15 cellular contexts compared by ENCODE assay signal in the genomic region with DNA sequence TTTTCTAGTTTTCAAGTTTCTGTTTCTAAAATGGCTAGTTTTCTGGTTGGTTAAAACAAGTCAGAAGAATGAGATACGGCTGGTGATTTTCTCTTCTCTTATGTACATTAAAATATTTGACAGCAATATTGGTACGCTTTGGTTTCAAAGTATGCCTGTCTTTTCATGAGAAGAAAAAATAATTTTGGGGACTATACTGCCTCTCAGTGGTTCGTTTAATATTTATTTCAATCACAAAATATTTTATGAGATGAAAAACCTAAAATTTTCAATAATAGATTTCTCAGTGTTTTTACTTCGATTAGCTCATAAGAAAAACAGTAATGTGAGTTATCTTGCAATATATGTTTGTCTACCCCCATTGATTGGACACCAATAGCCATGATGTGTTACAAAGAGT.
DNase-seq lines count a peak whose midpoint lies in the region; ATAC-seq and TF ChIP-seq lines count a peak whose summit lies in the region.
"Had no signal": no experiment of that assay in that cellular context is flagged by ENCODE, and none has a peak within 500 bp of the region (broad histone marks: within the 10 kb centered on the region; RNA-seq: fewer than 3 reads in every experiment).

No MANE protein-coding gene starts in this region.

- POLR2A ChIA-PET in CD4-positive, alpha-beta memory T cell (lab: Charles Lee; ENCODE audit: partially characterized antibody) = no interaction called here

- H3K27ac Mint-ChIP-seq in activated T-cell treated with anti-CD3 and anti-CD28 coated beads, Interleukin-2, amount 50 U/mL, for 72 hours = no peak overlapping the region
- no peak overlapping the region for H3K27ac Mint-ChIP-seq in CD4-positive, alpha-beta memory T cell
- H3K27ac Mint-ChIP-seq: activated CD4-positive, alpha-beta T cell treated with anti-CD3 and anti-CD28 coated beads, Interleukin-2, amount 10 ng/mL, durations not matched to agents 24 days and 14 days had no signal

- no peaks in the 10 kb centered on the region for H3F3A ChIP-seq in OCI-LY1 (ENCODE audit: insufficient read depth, low read length)

- no peak overlapping the region for H3K9ac ChIP-seq in OCI-LY1 (ENCODE audit: low read length)

- intact Hi-C loops in gastrocnemius medialis (cut with DNase I; ENCODE audit: low total_unique reads) = loop anchor here (2.0 kb wide), 1 partner anchor 192 kb away; no protein-coding TSS in a partner anchor
- intact Hi-C loops in CD4-positive, alpha-beta memory T cell (cut with micrococcal nuclease) = no loop called here

- no peaks in the 10 kb centered on the region for H3K27me3 Mint-ChIP-seq in activated T-cell treated with anti-CD3 and anti-CD28 coated beads, Interleukin-2, amount 50 U/mL, for 72 hours (ENCODE audit: low read depth)
- H3K27me3 Mint-ChIP-seq in CD4-positive, alpha-beta memory T cell = peaks cover under 1 to 5% of the 10 kb centered on the region in 2 donors

- no peaks in the 10 kb centered on the region for H3K36me3 ChIP-seq in OCI-LY1 (ENCODE audit: insufficient read depth, low read length)
- H3K36me3 ChIP-seq in gastrocnemius medialis = no peaks in the 10 kb centered on the region
- no peaks in the 10 kb centered on the region for H3K36me3 ChIP-seq in CD4-positive, alpha-beta memory T cell (ENCODE audit: insufficient read depth, low read length)
- H3K36me3 ChIP-seq: colonic mucosa, heart left ventricle had no signal

- no peaks in the 10 kb centered on the region for H4K20me1 ChIP-seq in OCI-LY1 (ENCODE audit: insufficient read depth, low read length)

- H3K4me3 Mint-ChIP-seq in activated T-cell treated with anti-CD3 and anti-CD28 coated beads, Interleukin-2, amount 50 U/mL, for 72 hours = no peak overlapping the region
- no peak overlapping the region for H3K4me3 Mint-ChIP-seq in CD4-positive, alpha-beta memory T cell
- H3K4me3 Mint-ChIP-seq: activated CD4-positive, alpha-beta T cell treated with anti-CD3 and anti-CD28 coated beads, Interleukin-2, amount 10 ng/mL, durations not matched to agents 24 days and 14 days had no signal

- no peaks in the 10 kb centered on the region for H3K4me1 ChIP-seq in OCI-LY1 (ENCODE audit: insufficient read depth, low read length, severe bottlenecking)
- H3K4me1 ChIP-seq in gastrocnemius medialis = no peaks in the 10 kb centered on the region
- H3K4me1 ChIP-seq in CD4-positive, alpha-beta memory T cell (ENCODE audit: insufficient read depth, low read length) = no peaks in the 10 kb centered on the region
- H3K4me1 ChIP-seq: colonic mucosa, heart left ventricle had no signal

- in situ Hi-C loops in gastrocnemius medialis (cut with MboI; ENCODE audit: low sequenced_read_pairs in 4 of 4) = loop anchor here in 2 of 4 donors (25.0 kb wide), 1 partner anchor 199 kb away; a partner anchor contains a TSS

- H3K79me2 ChIP-seq in OCI-LY1 (ENCODE audit: insufficient read depth, low read length) = no peaks in the 10 kb centered on the region

- no peak for ATAC-seq in gastrocnemius medialis
- no peak for ATAC-seq in activated T-cell treated with anti-CD3 and anti-CD28 coated beads, Interleukin-2, amount 50 U/mL, for 72 hours (replicated peaks in 1 of 2)
- ATAC-seq: heart left ventricle, right cardiac atrium had no signal

- H3K4me3 ChIP-seq in OCI-LY1 (ENCODE audit: low read depth, low read length, poor library complexity, severe bottlenecking) (no peak overlapping the region), epithelial cell of proximal tubule (ENCODE audit: low read depth, low read length) (no peak overlapping the region), gastrocnemius medialis (no peak overlapping the region)
- no peak overlapping the region for H3K4me3 ChIP-seq in CD4-positive, alpha-beta memory T cell (ENCODE audit: low read length in 2 of 2)
- H3K4me3 ChIP-seq: colonic mucosa, heart left ventricle had no signal

- H3K9me2 ChIP-seq in OCI-LY1 (ENCODE audit: low read depth, low read length) = no peaks in the 10 kb centered on the region

- TF ChIP-seq CTCF in OCI-LY1 (IDR thresholded peaks at IDR 0.05; ENCODE audit: low read length) (peak; percentile 29; the same call in 1 of the 2 replicates), epithelial cell of proximal tubule (conservative IDR thresholded peaks at IDR 0.05; ENCODE audit: low read depth, low read length) (peak; percentile 17), gastrocnemius medialis (IDR thresholded peaks at IDR 0.05 in 4 of 5, conservative IDR thresholded peaks at IDR 0.05 in 1 of 5) (peak in 3 of 5 experiments; percentile 12 to 28 (median 20))

- H3K36me3 Mint-ChIP-seq in activated T-cell treated with anti-CD3 and anti-CD28 coated beads, Interleukin-2, amount 50 U/mL, for 72 hours (ENCODE audit: insufficient read depth in 2 of 2) = no peaks in the 10 kb centered on the region
- H3K36me3 Mint-ChIP-seq in CD4-positive, alpha-beta memory T cell = no peaks in the 10 kb centered on the region

- H3K9me3 ChIP-seq in OCI-LY1 (ENCODE audit: low read length) = no peaks in the 10 kb centered on the region
- H3K9me3 ChIP-seq in gastrocnemius medialis = no peaks in the 10 kb centered on the region
- H3K9me3 ChIP-seq in CD4-positive, alpha-beta memory T cell (ENCODE audit: control insufficient read depth in 1 of 2, low read length in 2 of 2) = no peaks in the 10 kb centered on the region
- H3K9me3 ChIP-seq: colonic mucosa, heart left ventricle had no signal

- H3K27ac ChIP-seq in OCI-LY1 (ENCODE audit: low read depth, low read length, poor library complexity, severe bottlenecking) = no peak overlapping the region
- H3K27ac ChIP-seq in gastrocnemius medialis = no peak overlapping the region
- no peak overlapping the region for H3K27ac ChIP-seq in CD4-positive, alpha-beta memory T cell (ENCODE audit: low read depth, low read length)
- H3K27ac ChIP-seq: 22Rv1, colonic mucosa, heart left ventricle had no signal

- H3K4me2 ChIP-seq in OCI-LY1 (ENCODE audit: low read length) = no peak overlapping the region

- no peaks in the 10 kb centered on the region for H3K9me3 Mint-ChIP-seq in activated T-cell treated with anti-CD3 and anti-CD28 coated beads, Interleukin-2, amount 50 U/mL, for 72 hours
- H3K9me3 Mint-ChIP-seq in CD4-positive, alpha-beta memory T cell = no peaks in the 10 kb centered on the region
- H3K9me3 Mint-ChIP-seq: activated CD4-positive, alpha-beta T cell treated with anti-CD3 and anti-CD28 coated beads, Interleukin-2, amount 10 ng/mL, durations not matched to agents 24 days and 14 days had no signal

- H3K4me1 Mint-ChIP-seq in activated T-cell treated with anti-CD3 and anti-CD28 coated beads, Interleukin-2, amount 50 U/mL, for 72 hours (ENCODE audit: low read depth) = no peaks in the 10 kb centered on the region
- no peaks in the 10 kb centered on the region for H3K4me1 Mint-ChIP-seq in CD4-positive, alpha-beta memory T cell
- H3K4me1 Mint-ChIP-seq: activated CD4-positive, alpha-beta T cell treated with anti-CD3 and anti-CD28 coated beads, Interleukin-2, amount 10 ng/mL, durations not matched to agents 24 days and 14 days had no signal

- no peak overlapping the region for H2AFZ ChIP-seq in OCI-LY1 (ENCODE audit: low read length)

- H3K27me3 ChIP-seq in OCI-LY1 (ENCODE audit: insufficient read depth, low read length) (no peaks in the 10 kb centered on the region), gastrocnemius medialis (no peaks in the 10 kb centered on the region)
- H3K27me3 ChIP-seq in CD4-positive, alpha-beta memory T cell (ENCODE audit: insufficient read depth, low read length) = no peaks in the 10 kb centered on the region
- H3K27me3 ChIP-seq: colonic mucosa, heart left ventricle had no signal

- CTCF ChIA-PET in CD4-positive, alpha-beta memory T cell (lab: Charles Lee; ENCODE audit: partially characterized antibody) = no interaction called here

- TF ChIP-seq POLR2A in gastrocnemius medialis (IDR thresholded peaks at IDR 0.05) = no peak

- DNase-seq in DMS53 (lab: John Stamatoyannopoulos, UW) (peak; percentile 5), DMS53 treated with DMSO at 0.1 percent for 48 hours (lab: John Stamatoyannopoulos, UW; ENCODE audit: unreplicated experiment) (no peak), epithelial cell of proximal tubule (ENCODE audit: low read depth) (no peak), gastrocnemius medialis (no peak), hepatic stellate cell (ENCODE audit: low spot score) (no peak)
- DNase-seq in activated T-cell treated with anti-CD3 and anti-CD28 coated beads, Interleukin-2, amount 50 U/mL, for 72 hours = no peak
- no peak for DNase-seq in CD4-positive, alpha-beta memory T cell
- DNase-seq: activated CD4-positive, alpha-beta T cell treated with anti-CD3 and anti-CD28 coated beads, Interleukin-2, amount 10 ng/mL, durations not matched to agents 24 days and 14 days; activated effector memory CD4-positive, alpha-beta T cell treated with anti-CD3 and anti-CD28 coated beads, Interleukin-2, amount 50 U/mL, for 16 hours; colonic mucosa; DMS153; heart left ventricle; right cardiac atrium had no signal
